In the genomic region with DNA sequence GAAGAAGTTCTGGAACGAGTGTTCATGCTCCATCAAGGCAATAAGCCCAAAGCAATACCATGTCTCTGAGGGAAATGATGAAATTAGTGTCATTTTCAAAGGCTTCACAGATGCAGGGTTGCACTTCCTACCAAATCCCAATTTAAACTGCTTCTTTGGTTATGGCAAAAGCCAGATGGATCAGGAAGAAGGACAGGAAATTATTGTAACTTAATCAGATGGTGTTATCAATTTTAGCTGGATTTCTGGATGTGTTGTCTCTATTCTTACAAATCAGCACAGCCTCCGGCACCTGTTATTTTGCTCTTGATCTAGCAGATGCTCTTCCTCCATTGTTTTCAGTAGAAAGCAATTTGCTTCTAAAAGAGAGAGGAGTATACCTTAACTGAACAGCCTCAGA, we compare ENCODE assay signal across 23 cellular contexts.
"Had no signal": no experiment of that assay in that cellular context is flagged by ENCODE, and none has a peak within 500 bp of the region (broad histone marks: within the 10 kb centered on the region; RNA-seq: fewer than 3 reads in every experiment).

No MANE protein-coding gene starts in this region.

- H3K36me3 ChIP-seq: esophagus muscularis mucosa, gastroesophageal sphincter, heart left ventricle, ovary, spleen, thoracic aorta, tibial nerve, upper lobe of left lung had no signal

- DNase-seq: effector CD8-positive, alpha-beta T cell; endodermal cell; foreskin keratinocyte; heart left ventricle; kidney; natural killer cell; occipital lobe; ovary; posterior cingulate gyrus; psoas muscle; right cardiac atrium; spleen; stimulated activated CD4-positive, alpha-beta T cell treated with anti-CD3 and anti-CD28 coated beads, Interleukin-2, amount 100 ng/mL, for 48 hours; stimulated activated naive B cell treated with anti-CD40 and anti-IgM and Interleukin-4, amounts not matched to agents 10 μg/mL and 1 μg/mL and 100 μg/mL, for 72 hours; upper lobe of left lung had no signal

- H3K27ac ChIP-seq: esophagus muscularis mucosa, foreskin keratinocyte, gastroesophageal sphincter, heart left ventricle, hepatocyte, ovary, psoas muscle, skin epidermis, spleen, thoracic aorta, tibial nerve, upper lobe of left lung had no signal

- FAIRE-seq: kidney, urothelium cell line had no signal

- H3K27me3 ChIP-seq: esophagus muscularis mucosa, foreskin keratinocyte, gastroesophageal sphincter, heart left ventricle, hepatocyte, ovary, spleen, tibial nerve, upper lobe of left lung had no signal

- H3K4me1 ChIP-seq: esophagus muscularis mucosa, foreskin keratinocyte, gastroesophageal sphincter, heart left ventricle, psoas muscle, spleen, tibial nerve, upper lobe of left lung had no signal

- H3K4me2 ChIP-seq: hepatocyte had no signal

- H3K9me3 ChIP-seq: ovary, thoracic aorta had no signal

- H3K79me2 ChIP-seq: hepatocyte had no signal

- H2AFZ ChIP-seq: hepatocyte had no signal

- H3K4me3 ChIP-seq: esophagus muscularis mucosa, gastroesophageal sphincter, heart left ventricle, hepatocyte, lung, ovary, psoas muscle, skin epidermis, spleen, thoracic aorta, tibial nerve, upper lobe of left lung had no signal
